In genomic region chr11:95680169-95680929, GRCh38 we compare ENCODE assay signal across 10 cellular contexts.
A peak's percentile ranks its signal among the peaks of the same experiment; 100 is the strongest.
DNase-seq lines count a peak whose midpoint lies in the region; ATAC-seq and TF ChIP-seq lines count a peak whose summit lies in the region.
"Had no signal": no experiment of that assay in that cellular context is flagged by ENCODE, and none has a peak within 500 bp of the region (broad histone marks: within the 10 kb centered on the region; RNA-seq: fewer than 3 reads in every experiment).

No MANE protein-coding gene starts in this region.

- POLR2A ChIA-PET in SK-N-SH (lab: Yijun Ruan, JAX), result no interaction called here
- POLR2A ChIA-PET in naive thymus-derived CD4-positive, alpha-beta T cell (lab: Charles Lee), result interaction anchor here (0.6 to 3.5 kb wide), 11 partner anchors 8 to 591 kb away, joined by 3 to 27 read pairs (median 3); partner anchors contain the start of gene SESN3

- H3K4me3 Mint-ChIP-seq in naive thymus-derived CD4-positive, alpha-beta T cell, result peak overlapping the region; percentile 21 to 78 (median 69)
- no peak overlapping the region for H3K4me3 Mint-ChIP-seq in endodermal cell
- H3K4me3 Mint-ChIP-seq: neural crest cell had no signal

- H3K36me3 ChIP-seq in SK-N-SH (replicated peaks in 1 of 2; ENCODE audit: control insufficient read depth in 1 of 2, insufficient read depth in 2 of 2, low read length in 1 of 2) (no peaks in the 10 kb centered on the region), adipocyte (ENCODE audit: control insufficient read depth, insufficient read depth, low read length, severe bottlenecking) (no peaks in the 10 kb centered on the region), endodermal cell (ENCODE audit: control insufficient read depth, insufficient read depth, low read length) (no peaks in the 10 kb centered on the region)
- H3K36me3 ChIP-seq in naive thymus-derived CD4-positive, alpha-beta T cell (ENCODE audit: control insufficient read depth in 2 of 3, insufficient read depth in 3 of 3, low read length in 3 of 3), result no peaks in the 10 kb centered on the region
- H3K36me3 ChIP-seq: BLaER1 had no signal

- no peak for TF ChIP-seq RAD21 in SK-N-SH (IDR thresholded peaks at IDR 0.05; ENCODE audit: low read length)

- H3K27ac Mint-ChIP-seq in naive thymus-derived CD4-positive, alpha-beta T cell, result peak overlapping the region in 7 of 9 donors; percentile 44 to 87 (median 73)
- H3K27ac Mint-ChIP-seq in endodermal cell, result no peak overlapping the region

- H4K20me1 ChIP-seq in SK-N-SH (ENCODE audit: insufficient read depth), result no peaks in the 10 kb centered on the region
- H4K20me1 ChIP-seq: BLaER1 had no signal

- H3K9me2 ChIP-seq in SK-N-SH, result no peaks in the 10 kb centered on the region

- TF ChIP-seq CTCF in SK-N-SH (IDR thresholded peaks at IDR 0.05) (no peak), endodermal cell (conservative IDR thresholded peaks at IDR 0.05) (no peak)

- H3K4me3 ChIP-seq in SK-N-SH (ENCODE audit: low read depth in 2 of 2, low read length in 1 of 2) (no peak overlapping the region), adipocyte (ENCODE audit: low read length) (peak overlapping the region; percentile 4), endodermal cell (ENCODE audit: low read length) (no peak overlapping the region)
- no peak overlapping the region for H3K4me3 ChIP-seq in naive thymus-derived CD4-positive, alpha-beta T cell (ENCODE audit: low read length)
- H3K4me3 ChIP-seq: BLaER1 had no signal

- H3K9me3 ChIP-seq in SK-N-SH (no peaks in the 10 kb centered on the region), adipocyte (ENCODE audit: control insufficient read depth, low read length) (no peaks in the 10 kb centered on the region), endodermal cell (ENCODE audit: control insufficient read depth, low read length) (no peaks in the 10 kb centered on the region)
- H3K9me3 ChIP-seq in naive thymus-derived CD4-positive, alpha-beta T cell (ENCODE audit: control insufficient read depth in 2 of 3, low read length in 3 of 3), result no peaks in the 10 kb centered on the region
- H3K9me3 ChIP-seq: BLaER1 had no signal

- H3K27me3 ChIP-seq in SK-N-SH (ENCODE audit: insufficient read depth) (0 out of 2 replicates have a peak, but pooled peaks cover 4% of the 10 kb centered on the region), adipocyte (replicated peaks; ENCODE audit: control insufficient read depth, insufficient read depth, low read length) (no peaks in the 10 kb centered on the region), endodermal cell (ENCODE audit: control insufficient read depth, insufficient read depth, low read length, poor library complexity, severe bottlenecking) (no peaks in the 10 kb centered on the region)
- H3K27me3 ChIP-seq in naive thymus-derived CD4-positive, alpha-beta T cell (ENCODE audit: control insufficient read depth in 2 of 2, insufficient read depth in 2 of 2, low read length in 2 of 2), result no peaks in the 10 kb centered on the region
- H3K27me3 ChIP-seq: BLaER1 had no signal

- no peaks in the 10 kb centered on the region for H3K27me3 Mint-ChIP-seq in naive thymus-derived CD4-positive, alpha-beta T cell
- no peaks in the 10 kb centered on the region for H3K27me3 Mint-ChIP-seq in endodermal cell (ENCODE audit: insufficient read depth)

- H3F3A ChIP-seq in SK-N-SH (replicated peaks; ENCODE audit: insufficient read depth), result no peaks in the 10 kb centered on the region

- intact Hi-C loops in naive thymus-derived CD4-positive, alpha-beta T cell (cut with micrococcal nuclease), result loop anchor here in 1 of 2 donors (1.0 to 10.0 kb wide), 2 partner anchors 8 to 574 kb away; no protein-coding TSS in a partner anchor
- intact Hi-C loops in left colon (cut with DNase I, micrococcal nuclease), result no loop called here

- H3K4me1 ChIP-seq in SK-N-SH (ENCODE audit: control insufficient read depth in 1 of 2, insufficient read depth in 2 of 2, low read depth in 1 of 2, low read length in 1 of 2) (no peaks in the 10 kb centered on the region; a peak in 2 of 4 replicates), adipocyte (ENCODE audit: control insufficient read depth, insufficient read depth, low read length) (peaks cover 30% of the 10 kb centered on the region), endodermal cell (ENCODE audit: control insufficient read depth, insufficient read depth, low read length) (peaks cover 3% of the 10 kb centered on the region)
- peaks cover 0 to 41% of the 10 kb centered on the region in 2 donors for H3K4me1 ChIP-seq in naive thymus-derived CD4-positive, alpha-beta T cell (ENCODE audit: control insufficient read depth in 2 of 2, insufficient read depth in 2 of 2, low read length in 2 of 2)
- H3K4me1 ChIP-seq: BLaER1 had no signal

- DNase-seq in SK-N-SH, result no peak
- peak; percentile 94 for DNase-seq in adipocyte (ENCODE audit: low read depth)
- DNase-seq in naive thymus-derived CD4-positive, alpha-beta T cell, result no peak
- no peak for DNase-seq in endodermal cell
- DNase-seq in left colon, result no peak
- DNase-seq in iPS-NIHi11 (ENCODE audit: low spot score), result no peak

- H3K9ac ChIP-seq in SK-N-SH (no peak overlapping the region), adipocyte (ENCODE audit: low read length) (peak overlapping the region; percentile 52), endodermal cell (ENCODE audit: extremely low read depth, low read length, poor library complexity, severe bottlenecking) (no peak overlapping the region)
- H3K9ac ChIP-seq: BLaER1 had no signal

- no peaks in the 10 kb centered on the region for H3K79me2 ChIP-seq in SK-N-SH (ENCODE audit: insufficient read depth)

- CTCF ChIA-PET in SK-N-SH (lab: Yijun Ruan, JAX), result interaction anchor here (0.9 to 2.6 kb wide), 3 partner anchors 10 to 526 kb away, joined by 3 to 10 read pairs (median 3); no protein-coding TSS in a partner anchor
- CTCF ChIA-PET in naive thymus-derived CD4-positive, alpha-beta T cell (lab: Charles Lee), result interaction anchor here (0.6 to 1.2 kb wide), 3 partner anchors 16 to 93 kb away, joined by 3 read pairs; no protein-coding TSS in a partner anchor

- H3K4me1 Mint-ChIP-seq in naive thymus-derived CD4-positive, alpha-beta T cell, result peaks cover 27 to 89% (median 71%) of the 10 kb centered on the region in 7 donors
- H3K4me1 Mint-ChIP-seq in endodermal cell, result peaks cover 23% of the 10 kb centered on the region

- no peak for TF ChIP-seq EP300 in SK-N-SH (IDR thresholded peaks at IDR 0.05; ENCODE audit: borderline replicate concordance in 1 of 2, low read depth in 1 of 2, low read length in 1 of 2)

- no peak overlapping the region for H3K4me2 ChIP-seq in SK-N-SH
- H3K4me2 ChIP-seq: BLaER1 had no signal

- 43% methylated on average over 3 of the region's 3 CpGs for WGBS in SK-N-SH (ENCODE audit: low lambda C conversion rate)
- 90 to 100% methylated on average over 1 to 3 of the region's 3 CpGs for WGBS in endodermal cell (ENCODE audit: insufficient coverage in 1 of 2, insufficient read length in 1 of 2), 2 experiments

- H3K27ac ChIP-seq in SK-N-SH (ENCODE audit: low read depth in 2 of 2, low read length in 1 of 2) (no peak overlapping the region), endodermal cell (ENCODE audit: low read depth, low read length) (no peak overlapping the region)
- peak overlapping the region; percentile 60 for H3K27ac ChIP-seq in naive thymus-derived CD4-positive, alpha-beta T cell (ENCODE audit: low read depth, low read length)
- H3K27ac ChIP-seq: BLaER1 had no signal

- H3K9me3 Mint-ChIP-seq in naive thymus-derived CD4-positive, alpha-beta T cell, result peaks cover 0 to 29% (median 0%) of the 10 kb centered on the region in 11 donors
- no peaks in the 10 kb centered on the region for H3K9me3 Mint-ChIP-seq in endodermal cell
- H3K9me3 Mint-ChIP-seq: neural crest cell had no signal

- H3K36me3 Mint-ChIP-seq in naive thymus-derived CD4-positive, alpha-beta T cell, result peaks cover 0 to 43% (median 0%) of the 10 kb centered on the region in 5 donors
- H3K36me3 Mint-ChIP-seq in endodermal cell (ENCODE audit: low read depth), result no peaks in the 10 kb centered on the region

- ATAC-seq in SK-N-SH treated with all-trans-retinoic acid at 6 μM for 48 hours (no peak), HG02973 (IDR thresholded peaks at IDR 0.05; ENCODE audit: unreplicated experiment) (peak; percentile 88), left colon (no peak)
- no peak for ATAC-seq in naive thymus-derived CD4-positive, alpha-beta T cell

- no peak overlapping the region for H2AFZ ChIP-seq in SK-N-SH (ENCODE audit: low read depth)

TF ChIP-seq in SK-N-SH treated with all-trans-retinoic acid at 6 μM for 48 hours, 23 proteins besides CTCF, POLR2A, EP300 and RAD21:
- TF ChIP-seq ARNTL (CRISPR knock-in tag; IDR thresholded peaks at IDR 0.05; ENCODE audit: borderline replicate concordance, low read depth), result no peak
- peak; percentile 49; the same call in 1 of the 2 replicates for TF ChIP-seq ISL1 (CRISPR knock-in tag; IDR thresholded peaks at IDR 0.05)
- no peak for TF ChIP-seq CREB5 (CRISPR knock-in tag; IDR thresholded peaks at IDR 0.05; ENCODE audit: low read depth)

TF ChIP-seq in SK-N-SH, 30 proteins besides CTCF, POLR2A, EP300 and RAD21:
- TF ChIP-seq ELF1 (IDR thresholded peaks at IDR 0.05), result no peak
